Comparison of ENCODE assay signal across 22 cellular contexts in the genomic region with DNA sequence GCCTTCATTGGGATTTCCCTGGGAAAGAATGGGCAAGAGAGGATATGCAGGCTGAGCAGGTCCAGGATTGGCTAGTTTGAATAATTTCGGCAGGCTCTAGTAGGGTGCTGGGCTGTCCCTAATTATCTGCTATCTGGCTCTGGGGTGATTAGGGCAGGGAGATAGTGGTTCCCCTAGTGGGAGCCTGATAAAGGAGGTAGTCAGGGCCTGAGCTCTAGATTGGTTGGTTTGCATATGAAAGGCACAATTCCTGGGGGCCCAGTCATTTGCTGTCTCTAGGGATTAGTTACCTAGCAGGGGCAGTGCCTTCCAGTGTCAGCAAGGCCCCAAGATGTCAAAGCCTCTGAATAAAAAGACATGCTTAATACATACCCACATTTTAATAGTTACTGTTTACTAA.
DNase-seq lines count a peak whose midpoint lies in the region; ATAC-seq and TF ChIP-seq lines count a peak whose summit lies in the region.
"Had no signal": no experiment of that assay in that cellular context is flagged by ENCODE, and none has a peak within 500 bp of the region (broad histone marks: within the 10 kb centered on the region; RNA-seq: fewer than 3 reads in every experiment).

No MANE protein-coding gene starts in this region.

- H3K4me2 ChIP-seq in neural progenitor cell, result peak overlapping the region; percentile 76

- in situ Hi-C loops in HAP-1 (cut with MboI; ENCODE audit: low sequenced_read_pairs), result no loop called here

- no peaks in the 10 kb centered on the region for H3K27me3 ChIP-seq in HAP-1 (ENCODE audit: low read depth)
- no peaks in the 10 kb centered on the region for H3K27me3 ChIP-seq in neural progenitor cell

- POLR2A ChIA-PET in WTC11 (lab: Charles Lee), result interaction anchor here (0.5 kb wide), 1 partner anchor 85 kb away, joined by 3 read pairs; no protein-coding TSS in a partner anchor

- peaks cover 47% of the 10 kb centered on the region for H3K79me2 ChIP-seq in neural progenitor cell (ENCODE audit: low read depth)

- H3K4me1 Mint-ChIP-seq in WTC11 (peaks cover 20% of the 10 kb centered on the region), neural progenitor cell (peaks cover 59% of the 10 kb centered on the region)
- H3K4me1 Mint-ChIP-seq: CD8-positive, alpha-beta memory T cell had no signal

- H3K27me3 Mint-ChIP-seq in WTC11 (ENCODE audit: low read depth) (peaks cover 36% of the 10 kb centered on the region), neural progenitor cell (ENCODE audit: insufficient read depth, low read depth) (no peaks in the 10 kb centered on the region)

- no peaks in the 10 kb centered on the region for H3K36me3 Mint-ChIP-seq in WTC11
- H3K36me3 Mint-ChIP-seq in neural progenitor cell, result no peaks in the 10 kb centered on the region
- H3K36me3 Mint-ChIP-seq: CD8-positive, alpha-beta memory T cell had no signal

- peak; percentile 68 to 76 for DNase-seq in HAP-1 (ENCODE audit: low spot score in 2 of 2)
- DNase-seq in WTC11 (ENCODE audit: low spot score), result peak; percentile 50
- peak; percentile 36 for DNase-seq in iPS DF 4.7 (ENCODE audit: extremely low read depth, low spot score)
- peak; percentile 90 for DNase-seq in neural progenitor cell (ENCODE audit: low spot score)
- DNase-seq in SKM-1 (lab: John Stamatoyannopoulos, UW; ENCODE audit: unreplicated experiment), result no peak
- no peak for DNase-seq in omental fat pad (ENCODE audit: low spot score)
- no peak for DNase-seq in foreskin melanocyte
- DNase-seq: C1 segment of cervical spinal cord; CD8-positive, alpha-beta memory T cell; DMS53; EL; NCI-H1105; NCI-H2081; NCI-H2171 treated with DMSO at 0.1 percent for 48 hours; NCI-H446; NCI-H748 treated with DMSO at 0.1 percent for 48 hours; NK-92 treated with Interleukin-12 subunit alpha and Interleukin-12 subunit beta, amount 100 ng/mL, for 24 hours; OCI-M1; Right ventricle myocardium superior had no signal

- CTCF ChIA-PET in WTC11 (lab: Charles Lee), result interaction anchor here (0.6 kb wide), 1 partner anchor 42 kb away, joined by 3 read pairs; no protein-coding TSS in a partner anchor

- peak; percentile 98 for ATAC-seq in WTC11
- no peak for ATAC-seq in omental fat pad (ENCODE audit: low FRiP score)
- ATAC-seq in GM19455 (IDR thresholded peaks at IDR 0.05; ENCODE audit: unreplicated experiment), result no peak

- H4K20me1 ChIP-seq in neural progenitor cell (ENCODE audit: low read depth), result no peaks in the 10 kb centered on the region

- H3K4me3 ChIP-seq in HAP-1 (no peak overlapping the region), neural progenitor cell (peak overlapping the region; percentile 54)
- H3K4me3 ChIP-seq: SK-N-MC had no signal

- no peak for TF ChIP-seq CTCF in WTC11 (IDR thresholded peaks at IDR 0.05)
- peak; percentile 23 for TF ChIP-seq CTCF in neural progenitor cell (IDR thresholded peaks at IDR 0.05)
- no peak for TF ChIP-seq CTCF in omental fat pad (IDR thresholded peaks at IDR 0.05)

- H3K9ac ChIP-seq in neural progenitor cell, result no peak overlapping the region

- no peaks in the 10 kb centered on the region for H3K9me3 Mint-ChIP-seq in WTC11
- H3K9me3 Mint-ChIP-seq in neural progenitor cell, result no peaks in the 10 kb centered on the region

- H3K27ac Mint-ChIP-seq in WTC11 (no peak overlapping the region), neural progenitor cell (peak overlapping the region; percentile 90)
- H3K27ac Mint-ChIP-seq: CD8-positive, alpha-beta memory T cell had no signal

- peaks cover 21% of the 10 kb centered on the region for H3K4me1 ChIP-seq in HAP-1
- H3K4me1 ChIP-seq in neural progenitor cell, result peaks cover 55% of the 10 kb centered on the region

- no peak overlapping the region for H2AFZ ChIP-seq in neural progenitor cell (replicated peaks)

- H3K4me3 Mint-ChIP-seq in WTC11 (no peak overlapping the region), neural progenitor cell (peak overlapping the region; percentile 82)
- H3K4me3 Mint-ChIP-seq: CD8-positive, alpha-beta memory T cell had no signal

- H3K36me3 ChIP-seq in HAP-1 (replicated peaks) (no peaks in the 10 kb centered on the region), neural progenitor cell (no peaks in the 10 kb centered on the region)

- H3K9me3 ChIP-seq in HAP-1, result no peaks in the 10 kb centered on the region
- no peaks in the 10 kb centered on the region for H3K9me3 ChIP-seq in neural progenitor cell (ENCODE audit: low read depth)

- peak overlapping the region; percentile 86 for H3K27ac ChIP-seq in neural progenitor cell
- H3K27ac ChIP-seq: HL-60, SK-N-MC had no signal

- peaks cover 31% of the 10 kb centered on the region for H3F3A ChIP-seq in neural progenitor cell (ENCODE audit: low read depth)

TF ChIP-seq in WTC11, 78 proteins besides CTCF, POLR2A, EP300 and RAD21 (continues in another document):
- TF ChIP-seq ZNF232 (CRISPR knock-in tag; IDR thresholded peaks at IDR 0.05) (no peak), E2F5 (CRISPR knock-in tag; IDR thresholded peaks at IDR 0.05) (no peak), ATF3 (CRISPR knock-in tag; conservative IDR thresholded peaks at IDR 0.05) (no peak), TP53 (CRISPR knock-in tag; IDR thresholded peaks at IDR 0.05) (no peak), ETV6 (CRISPR knock-in tag; IDR thresholded peaks at IDR 0.05) (no peak), SP1 (CRISPR knock-in tag; conservative IDR thresholded peaks at IDR 0.05) (0 out of 2 replicates have a peak, but pooled peaks have one; percentile 14), IRF2 (CRISPR knock-in tag; IDR thresholded peaks at IDR 0.05; ENCODE audit: borderline replicate concordance, low read depth) (no peak), NFATC4 (CRISPR knock-in tag; IDR thresholded peaks at IDR 0.05) (no peak), MYBL2 (CRISPR knock-in tag; IDR thresholded peaks at IDR 0.05) (peak; percentile 72; the same call in 1 of the 2 replicates), HMGXB4 (CRISPR knock-in tag; IDR thresholded peaks at IDR 0.05) (no peak), PRDM15 (CRISPR knock-in tag; IDR thresholded peaks at IDR 0.05) (no peak), RELA (CRISPR knock-in tag; IDR thresholded peaks at IDR 0.05; ENCODE audit: borderline replicate concordance) (no peak), TEAD1 (CRISPR knock-in tag; IDR thresholded peaks at IDR 0.05) (peak; percentile 24; the same call in 1 of the 2 replicates)
- TF ChIP-seq, protein P1, sequence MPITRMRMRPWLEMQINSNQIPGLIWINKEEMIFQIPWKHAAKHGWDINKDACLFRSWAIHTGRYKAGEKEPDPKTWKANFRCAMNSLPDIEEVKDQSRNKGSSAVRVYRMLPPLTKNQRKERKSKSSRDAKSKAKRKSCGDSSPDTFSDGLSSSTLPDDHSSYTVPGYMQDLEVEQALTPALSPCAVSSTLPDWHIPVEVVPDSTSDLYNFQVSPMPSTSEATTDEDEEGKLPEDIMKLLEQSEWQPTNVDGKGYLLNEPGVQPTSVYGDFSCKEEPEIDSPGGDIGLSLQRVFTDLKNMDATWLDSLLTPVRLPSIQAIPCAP (CRISPR knock-in tag; IDR thresholded peaks at IDR 0.05), result no peak

Comparison
In these comparisons a context has a peak if more than half of its experiments do, and no peak if none do; other contexts are left out.
1. DNase-seq: peak in HAP-1 (2 of 2), WTC11 (single experiment), iPS DF 4.7 (single experiment) and neural progenitor cell (single experiment); none in SKM-1 (single experiment), omental fat pad (single experiment) and foreskin melanocyte (single experiment).